ENCODE assay signal across 9 cellular contexts in the genomic region with DNA sequence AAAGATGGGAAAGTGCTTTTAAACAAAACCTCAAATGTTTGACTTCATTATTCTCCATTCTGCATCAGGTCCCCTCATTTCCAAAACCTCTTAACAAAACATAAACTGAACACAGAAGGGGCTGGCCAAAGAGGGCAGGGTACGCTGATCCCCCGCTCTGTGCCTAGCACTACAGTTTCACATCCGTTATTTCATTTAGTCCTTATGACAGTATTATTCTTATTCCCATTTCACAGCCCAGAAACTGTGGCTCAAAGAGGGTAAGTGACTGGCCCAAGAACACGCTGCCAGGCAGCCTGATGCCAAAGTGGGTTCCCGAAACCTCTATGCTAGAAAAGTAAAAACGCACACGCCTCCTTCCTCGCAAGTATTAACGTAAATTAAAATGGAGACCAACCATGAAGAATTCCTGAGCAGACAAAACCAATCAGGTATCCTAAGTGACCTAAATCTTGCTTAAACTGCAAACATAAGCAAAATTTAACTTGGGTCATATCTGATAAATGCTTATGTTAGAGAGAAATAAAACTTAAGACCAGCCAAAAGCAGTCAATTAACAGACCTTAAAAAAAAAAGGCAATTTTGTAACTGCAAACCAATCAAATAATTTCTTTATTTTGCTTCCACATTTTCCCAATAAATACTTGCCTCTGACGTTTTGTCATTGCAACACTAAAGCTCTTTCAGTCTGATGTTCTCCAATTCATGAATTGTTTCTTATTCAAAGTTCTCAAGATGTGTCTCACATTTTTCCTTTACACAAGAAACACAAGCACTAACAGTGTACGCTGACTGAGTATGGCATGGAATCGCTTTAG. TPM values are rescaled to one million over a fixed set of nuclear protein-coding genes. Genes with fewer than 3 reads are reported as not detected.
A peak's percentile ranks its signal among the peaks of the same experiment; 100 is the strongest.
DNase-seq lines count a peak whose midpoint lies in the region; ATAC-seq and TF ChIP-seq lines count a peak whose summit lies in the region.
"Had no signal": no experiment of that assay in that cellular context is flagged by ENCODE, and none has a peak within 500 bp of the region (broad histone marks: within the 10 kb centered on the region; RNA-seq: fewer than 3 reads in every experiment).

No MANE protein-coding gene starts in this region.

- peak overlapping the region; percentile 86 for H3K4me3 Mint-ChIP-seq in T-helper 1 cell treated with Interleukin-12 subunit alpha and Interleukin-12 subunit beta and Interleukin-4 antibody, amounts not matched to agents 30 μg/mL and 1 μg/mL, for 36 hours
- H3K4me3 Mint-ChIP-seq in activated naive CD8-positive, alpha-beta T cell treated with anti-CD3 and anti-CD28 coated beads, Interleukin-2, amount 10 ng/mL, durations not matched to agents 7 days and 5 days = peak overlapping the region; percentile 93

- no peak for ATAC-seq in activated naive CD8-positive, alpha-beta T cell treated with anti-CD3 and anti-CD28 coated beads, Interleukin-2, amount 10 ng/mL, durations not matched to agents 7 days and 5 days (ENCODE audit: low read depth)

- no peak for DNase-seq in T-helper 1 cell
- no peak for DNase-seq in activated naive CD8-positive, alpha-beta T cell treated with anti-CD3 and anti-CD28 coated beads, Interleukin-2, amount 10 ng/mL, durations not matched to agents 7 days and 5 days
- no peak for DNase-seq in kidney epithelial cell (ENCODE audit: low read depth)
- DNase-seq in superior temporal gyrus (ENCODE audit: extremely low spot score) = peak; percentile 48
- no peak for DNase-seq in anterior cingulate cortex (lab: John Stamatoyannopoulos, UW)
- DNase-seq in UCSD-AML1 (lab: John Stamatoyannopoulos, UW; ENCODE audit: unreplicated experiment) = no peak
- no peak for DNase-seq in NCI-H1105 (lab: John Stamatoyannopoulos, UW)

- H3K27me3 Mint-ChIP-seq in T-helper 1 cell treated with Interleukin-12 subunit alpha and Interleukin-12 subunit beta and Interleukin-4 antibody, amounts not matched to agents 30 μg/mL and 1 μg/mL, for 36 hours (ENCODE audit: low read depth) = no peaks in the 10 kb centered on the region
- H3K27me3 Mint-ChIP-seq in activated naive CD8-positive, alpha-beta T cell treated with anti-CD3 and anti-CD28 coated beads, Interleukin-2, amount 10 ng/mL, durations not matched to agents 7 days and 5 days = no peaks in the 10 kb centered on the region

- no peaks in the 10 kb centered on the region for H3K9me3 Mint-ChIP-seq in T-helper 1 cell treated with Interleukin-12 subunit alpha and Interleukin-12 subunit beta and Interleukin-4 antibody, amounts not matched to agents 30 μg/mL and 1 μg/mL, for 36 hours
- no peaks in the 10 kb centered on the region for H3K9me3 Mint-ChIP-seq in activated naive CD8-positive, alpha-beta T cell treated with anti-CD3 and anti-CD28 coated beads, Interleukin-2, amount 10 ng/mL, durations not matched to agents 7 days and 5 days

- peak overlapping the region; percentile 47 for H3K4me3 ChIP-seq in kidney epithelial cell (ENCODE audit: low read depth, low read length)

- TF ChIP-seq CTCF in kidney epithelial cell (IDR thresholded peaks at IDR 0.05; ENCODE audit: insufficient read depth, low read length, poor library complexity, severe bottlenecking) = no peak

- no peaks in the 10 kb centered on the region for H3K36me3 ChIP-seq in kidney epithelial cell (ENCODE audit: control insufficient read depth, insufficient read depth, low read length)

- peaks cover 52% of the 10 kb centered on the region for H3K4me1 Mint-ChIP-seq in T-helper 1 cell treated with Interleukin-12 subunit alpha and Interleukin-12 subunit beta and Interleukin-4 antibody, amounts not matched to agents 30 μg/mL and 1 μg/mL, for 36 hours (ENCODE audit: low read depth)
- H3K4me1 Mint-ChIP-seq in activated naive CD8-positive, alpha-beta T cell treated with anti-CD3 and anti-CD28 coated beads, Interleukin-2, amount 10 ng/mL, durations not matched to agents 7 days and 5 days = peaks cover 35% of the 10 kb centered on the region

- POLR2A ChIA-PET in activated naive CD8-positive, alpha-beta T cell treated with anti-CD3 and anti-CD28 coated beads, Interleukin-2, amount 10 ng/mL, durations not matched to agents 7 days and 5 days (lab: Charles Lee) = no interaction called here

- H3K27me3 ChIP-seq in kidney epithelial cell (ENCODE audit: control insufficient read depth, insufficient read depth, low read length) = no peaks in the 10 kb centered on the region

- H3K36me3 Mint-ChIP-seq in T-helper 1 cell treated with Interleukin-12 subunit alpha and Interleukin-12 subunit beta and Interleukin-4 antibody, amounts not matched to agents 30 μg/mL and 1 μg/mL, for 36 hours (ENCODE audit: low read depth) = peaks cover 16% of the 10 kb centered on the region
- peaks cover 3% of the 10 kb centered on the region for H3K36me3 Mint-ChIP-seq in activated naive CD8-positive, alpha-beta T cell treated with anti-CD3 and anti-CD28 coated beads, Interleukin-2, amount 10 ng/mL, durations not matched to agents 7 days and 5 days

- peak overlapping the region; percentile 100 for H3K27ac Mint-ChIP-seq in T-helper 1 cell treated with Interleukin-12 subunit alpha and Interleukin-12 subunit beta and Interleukin-4 antibody, amounts not matched to agents 30 μg/mL and 1 μg/mL, for 36 hours
- H3K27ac Mint-ChIP-seq in activated naive CD8-positive, alpha-beta T cell treated with anti-CD3 and anti-CD28 coated beads, Interleukin-2, amount 10 ng/mL, durations not matched to agents 7 days and 5 days = peak overlapping the region; percentile 100

RNA-seq across cellular contexts. Expression of a gene that starts 0.7 kb away (rescaled TPM):
- 10 to 100 TPM in 1 of 2 experiments, 1 to 10 TPM in 1; 9.6 to 13.7 TPM for total RNA-seq in activated naive CD8-positive, alpha-beta T cell treated with anti-CD3 and anti-CD28 coated beads, Interleukin-2, amount 10 ng/mL, durations not matched to agents 7 days and 5 days
- total RNA-seq in kidney epithelial cell = 14.0 and 22.7 TPM in 2 replicates

RNA-seq across cellular contexts. Expression of a gene that starts 3.3 kb away (rescaled TPM):
- 10 to 100 TPM; 15.7 to 18.9 TPM for total RNA-seq in activated naive CD8-positive, alpha-beta T cell treated with anti-CD3 and anti-CD28 coated beads, Interleukin-2, amount 10 ng/mL, durations not matched to agents 7 days and 5 days
- 21.7 and 31.7 TPM in 2 replicates for total RNA-seq in kidney epithelial cell

RNA-seq across cellular contexts. Expression of a gene that starts 47.4 kb away (rescaled TPM):
- total RNA-seq in activated naive CD8-positive, alpha-beta T cell treated with anti-CD3 and anti-CD28 coated beads, Interleukin-2, amount 10 ng/mL, durations not matched to agents 7 days and 5 days = not detected
- total RNA-seq in kidney epithelial cell = not detected in 2 replicates
- total RNA-seq: Daoy had no signal
